31 cellular contexts compared by ENCODE assay signal in the genomic region with DNA sequence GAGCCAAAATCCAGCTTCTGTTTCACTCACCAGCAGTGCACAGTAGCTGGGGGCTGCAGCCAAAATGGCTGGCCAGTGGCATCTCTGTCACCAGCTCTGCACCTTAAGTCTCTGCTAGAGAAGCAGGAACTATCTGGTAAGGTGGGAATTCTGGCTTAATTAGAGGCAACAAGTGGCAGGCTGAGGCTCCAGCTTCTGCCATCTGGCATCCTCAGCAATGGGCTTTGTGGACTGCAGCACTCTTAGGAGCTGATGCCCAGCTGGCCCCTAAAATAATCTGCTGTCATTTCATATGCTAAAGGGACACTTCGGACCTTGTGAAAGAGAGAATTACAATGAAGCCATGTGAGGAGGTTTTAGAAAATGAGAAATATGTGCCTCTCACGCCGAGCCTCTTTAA. TPM values are rescaled to one million over a fixed set of nuclear protein-coding genes. Genes with fewer than 3 reads are reported as not detected.
"Had no signal": no experiment of that assay in that cellular context is flagged by ENCODE, and none has a peak within 500 bp of the region (broad histone marks: within the 10 kb centered on the region; RNA-seq: fewer than 3 reads in every experiment).

No MANE protein-coding gene starts in this region.

- H3K4me2 ChIP-seq: hepatocyte, smooth muscle cell had no signal

- H2AFZ ChIP-seq: hepatocyte had no signal

- H3K4me3 ChIP-seq: breast epithelium, hepatocyte, pancreas, right atrium auricular region, smooth muscle cell, tibial nerve had no signal

- H3K27ac ChIP-seq: breast epithelium, gastrocnemius medialis, hepatocyte, pancreas, right atrium auricular region, tibial nerve had no signal

- H3K9me3 ChIP-seq: breast epithelium, gastrocnemius medialis, pancreas, right atrium auricular region, tibial nerve had no signal

- H3K4me1 ChIP-seq: breast epithelium, pancreas, right atrium auricular region, tibial nerve had no signal

- DNase-seq: activated CD4-positive, alpha-beta T cell treated with anti-CD3 and anti-CD28 coated beads for 1 hour; activated CD4-positive, alpha-beta T cell treated with anti-CD3 and anti-CD28 coated beads, Interleukin-2, amount 10 ng/mL, durations not matched to agents 7 days and 5 days; activated CD8-positive, alpha-beta T cell treated with anti-CD3 and anti-CD28 coated beads for 36 hours; activated naive CD4-positive, alpha-beta T cell; activated T-cell treated with anti-CD3 and anti-CD28 coated beads, Interleukin-2, amount 50 U/mL, for 72 hours; central memory CD4-positive, alpha-beta T cell; dermis blood vessel endothelial cell; effector memory CD4-positive, alpha-beta T cell; erythroblast; gastrocnemius medialis; islet precursor cell; left cardiac atrium; left ventricle myocardium superior; nephron progenitor cell; pancreas; stimulated activated CD4-positive, alpha-beta T cell treated with anti-CD3 and anti-CD28 coated beads, Interleukin-1b, Interleukin-23, amount 100 ng/mL, for 48 hours; stimulated activated CD4-positive, alpha-beta T cell treated with anti-CD3 and anti-CD28 coated beads, Interleukin-4, amount 100 ng/mL, for 4 hours; stimulated activated CD8-positive, alpha-beta memory T cell treated with anti-CD3 and anti-CD28 coated beads, Interleukin-4, amount 100 ng/mL, for 48 hours; stimulated activated naive CD4-positive, alpha-beta T cell; T-helper 2 cell had no signal

- H3K27me3 ChIP-seq: breast epithelium, gastrocnemius medialis, hepatocyte, pancreas, right atrium auricular region, tibial nerve had no signal

- ATAC-seq: activated CD8-positive, alpha-beta T cell treated with anti-CD3 and anti-CD28 coated beads for 36 hours; activated naive CD4-positive, alpha-beta T cell treated with anti-CD3 and anti-CD28 coated beads, Interleukin-2, amount 50 U/mL, for 72 hours; activated T-cell treated with anti-CD3 and anti-CD28 coated beads, Interleukin-2, amount 50 U/mL, for 72 hours; gastrocnemius medialis; left cardiac atrium; left ventricle myocardium superior; pancreas; WTC11 had no signal

- H3K36me3 ChIP-seq: breast epithelium had no signal

RNA-seq across cellular contexts. Expression of gene CLDN20, which starts 4.6 kb away (rescaled TPM):
- total RNA-seq: activated CD4-positive, alpha-beta T cell treated with anti-CD3 and anti-CD28 coated beads, Interleukin-2, amount 10 ng/mL, durations not matched to agents 7 days and 5 days; activated CD8-positive, alpha-beta T cell treated with anti-CD3 and anti-CD28 coated beads for 36 hours; activated naive CD4-positive, alpha-beta T cell treated with anti-CD3 and anti-CD28 coated beads, Interleukin-2, amount 50 U/mL, for 72 hours; activated T-cell treated with anti-CD3 and anti-CD28 coated beads, Interleukin-2, amount 50 U/mL, for 72 hours; breast epithelium; dermis blood vessel endothelial cell; gastrocnemius medialis; hepatocyte; left cardiac atrium; left ventricle myocardium superior; lung microvascular endothelial cell; pancreas; pulmonary artery endothelial cell; right atrium auricular region; smooth muscle cell; temporal lobe; ureter; WTC11 had no signal
- polyA plus RNA-seq: smooth muscle cell had no signal
